Comparison of ENCODE assay signal across 1 cellular context in genomic region chr10:46094931-46095755, GRCh38.
TF ChIP-seq lines count a peak whose summit lies in the region.

No MANE protein-coding gene starts in this region.

TF ChIP-seq in K562, 482 proteins besides CTCF, POLR2A, EP300 and RAD21 (continued from another document):
- TF ChIP-seq ZNF407 (IDR thresholded peaks at IDR 0.05; ENCODE audit: low read depth), result no peak
- no peak for TF ChIP-seq IRF9 (tag; IDR thresholded peaks at IDR 0.05)
- no peak for TF ChIP-seq SIN3A (IDR thresholded peaks at IDR 0.05; ENCODE audit: borderline replicate concordance in 2 of 2, control insufficient read depth in 1 of 2, low read depth in 2 of 2, low read length in 2 of 2)
- TF ChIP-seq CHCHD3 (CRISPR knock-in tag; IDR thresholded peaks at IDR 0.05), result no peak
TF ChIP-seq in K562: peak in this region for 0.
